In genomic region chr10:119203006-119203405, GRCh38 we compare ENCODE assay signal across 14 cellular contexts. TPM values are rescaled to one million over a fixed set of nuclear protein-coding genes. Genes with fewer than 3 reads are reported as not detected.
A peak's percentile ranks its signal among the peaks of the same experiment; 100 is the strongest.
DNase-seq lines count a peak whose midpoint lies in the region; ATAC-seq, FAIRE-seq and TF ChIP-seq lines count a peak whose summit lies in the region.
"Had no signal": no experiment of that assay in that cellular context is flagged by ENCODE, and none has a peak within 500 bp of the region (broad histone marks: within the 10 kb centered on the region; RNA-seq: fewer than 3 reads in every experiment).

No MANE protein-coding gene starts in this region.

- peaks cover 0 to 17% (median 12%) of the 10 kb centered on the region in 12 donors for H3K4me1 ChIP-seq in heart left ventricle
- H3K4me1 ChIP-seq in RWPE2 (ENCODE audit: insufficient read depth, poor library complexity, severe bottlenecking), result peaks cover 9% of the 10 kb centered on the region
- peaks cover 0 to 13% (median 8%) of the 10 kb centered on the region in 4 donors for H3K4me1 ChIP-seq in sigmoid colon
- H3K4me1 ChIP-seq in small intestine (ENCODE audit: control insufficient read depth in 2 of 2, insufficient read depth in 1 of 2, low read depth in 1 of 2, low read length in 1 of 2), result peaks cover 0 to 2% of the 10 kb centered on the region in 2 donors

- H3K27me3 Mint-ChIP-seq in progenitor cell of endocrine pancreas, result peaks cover 11% of the 10 kb centered on the region

- H3K36me3 Mint-ChIP-seq in progenitor cell of endocrine pancreas (ENCODE audit: insufficient read depth), result no peaks in the 10 kb centered on the region
- H3K36me3 Mint-ChIP-seq: naive thymus-derived CD8-positive, alpha-beta T cell; stimulated activated memory B cell treated with anti-CD40 and anti-IgM and Interleukin-4, amounts not matched to agents 10 μg/mL and 1 μg/mL and 100 μg/mL, for 72 hours; type B pancreatic cell had no signal

- no peak for TF ChIP-seq EP300 in sigmoid colon (IDR thresholded peaks at IDR 0.05)

- H3K36me3 ChIP-seq in heart left ventricle (no peaks in the 10 kb centered on the region), RWPE2 (ENCODE audit: low read depth) (no peaks in the 10 kb centered on the region), sigmoid colon (no peaks in the 10 kb centered on the region), small intestine (ENCODE audit: control insufficient read depth in 2 of 2, insufficient read depth in 2 of 2, low read length in 2 of 2) (no peaks in the 10 kb centered on the region)

- no peak overlapping the region for H3K27ac Mint-ChIP-seq in progenitor cell of endocrine pancreas
- H3K27ac Mint-ChIP-seq: activated T-cell treated with anti-CD3 and anti-CD28 coated beads, Interleukin-2, amount 50 U/mL, for 72 hours; naive thymus-derived CD8-positive, alpha-beta T cell; stimulated activated memory B cell treated with anti-CD40 and anti-IgM and Interleukin-4, amounts not matched to agents 10 μg/mL and 1 μg/mL and 100 μg/mL, for 72 hours; type B pancreatic cell had no signal

- H3K4me3 ChIP-seq in heart left ventricle (no peak overlapping the region), RWPE2 (ENCODE audit: severe bottlenecking) (no peak overlapping the region), fibroblast of the aortic adventitia (ENCODE audit: low read depth, low read length) (no peak overlapping the region), sigmoid colon (no peak overlapping the region), small intestine (ENCODE audit: low read depth in 1 of 2, low read length in 2 of 2) (no peak overlapping the region)

- intact Hi-C loops in heart left ventricle (cut with DNase I) (loop anchor here in 3 of 10 donors (2.0 to 10.0 kb wide), 6 partner anchors 212 to 392 kb away; partner anchors contain the start of genes RGS10 (in 1 of the 3) and TIAL1 (in 1 of the 3)), left ventricle myocardium superior (cut with micrococcal nuclease) (loop anchor here (5.0 to 10.0 kb wide), 2 partner anchors 212 to 289 kb away; no protein-coding TSS in a partner anchor), sigmoid colon (cut with DNase I) (no loop called here)

- no peak for ATAC-seq in heart left ventricle
- ATAC-seq in left ventricle myocardium superior, result no peak
- ATAC-seq in RWPE2 (ENCODE audit: low read depth), result no peak
- ATAC-seq: activated T-cell treated with anti-CD3 and anti-CD28 coated beads, Interleukin-2, amount 50 U/mL, for 72 hours; naive thymus-derived CD8-positive, alpha-beta T cell; stimulated activated memory B cell treated with anti-CD40 and anti-IgM and Interleukin-4, amounts not matched to agents 10 μg/mL and 1 μg/mL and 100 μg/mL, for 72 hours had no signal

- peaks cover 17% of the 10 kb centered on the region for H3K4me1 Mint-ChIP-seq in progenitor cell of endocrine pancreas (ENCODE audit: low read depth)

- DNase-seq in heart left ventricle (no peak), left ventricle myocardium superior (no peak), RWPE2 (ENCODE audit: low spot score) (no peak), fibroblast of the aortic adventitia (ENCODE audit: low read depth) (peak; percentile 72), sigmoid colon (peak; percentile 10), progenitor cell of endocrine pancreas (ENCODE audit: low spot score, unreplicated experiment) (no peak), GOT3 (lab: John Stamatoyannopoulos, UW) (no peak), small intestine (no peak)
- DNase-seq: activated T-cell treated with anti-CD3 and anti-CD28 coated beads, Interleukin-2, amount 50 U/mL, for 72 hours; naive thymus-derived CD8-positive, alpha-beta T cell had no signal

- no peak overlapping the region for H3K4me3 Mint-ChIP-seq in progenitor cell of endocrine pancreas (ENCODE audit: low read depth)
- H3K4me3 Mint-ChIP-seq: activated T-cell treated with anti-CD3 and anti-CD28 coated beads, Interleukin-2, amount 50 U/mL, for 72 hours; naive thymus-derived CD8-positive, alpha-beta T cell; stimulated activated memory B cell treated with anti-CD40 and anti-IgM and Interleukin-4, amounts not matched to agents 10 μg/mL and 1 μg/mL and 100 μg/mL, for 72 hours; type B pancreatic cell had no signal

- no peak for FAIRE-seq in small intestine (lab: Jason Lieb, UNC)
- FAIRE-seq: colon, HTR-8/SVneo had no signal

- H3K27me3 ChIP-seq in heart left ventricle (no peaks in the 10 kb centered on the region), RWPE2 (ENCODE audit: insufficient read depth, poor library complexity, severe bottlenecking) (no peaks in the 10 kb centered on the region), sigmoid colon (no peaks in the 10 kb centered on the region), small intestine (ENCODE audit: control insufficient read depth in 2 of 2, insufficient read depth in 2 of 2, low read length in 2 of 2) (no peaks in the 10 kb centered on the region)

- TF ChIP-seq POLR2A in heart left ventricle (IDR thresholded peaks at IDR 0.05) (no peak), sigmoid colon (IDR thresholded peaks at IDR 0.05) (no peak)

- WGBS in heart left ventricle, 4 donors, result 58 to 72% (median 65%) methylated on average over 4 of the region's 4 CpGs
- 77 to 81% methylated on average over 4 of the region's 4 CpGs for WGBS in sigmoid colon, 2 donors
- 69 to 78% (median 75%) methylated on average over 4 of the region's 4 CpGs for WGBS in small intestine, 3 donors

- H3K27ac ChIP-seq in heart left ventricle (peak overlapping the region in 8 of 12 donors; percentile 8 to 53 (median 26)), RWPE2 (ENCODE audit: poor library complexity, severe bottlenecking) (peak overlapping the region; percentile 26), sigmoid colon (no peak overlapping the region), small intestine (ENCODE audit: low read depth in 1 of 2, low read length in 1 of 2) (no peak overlapping the region)

- TF ChIP-seq CTCF in heart left ventricle (IDR thresholded peaks at IDR 0.05) (no peak), RWPE2 (IDR thresholded peaks at IDR 0.05; ENCODE audit: poor library complexity, severe bottlenecking) (no peak), fibroblast of the aortic adventitia (IDR thresholded peaks at IDR 0.05; ENCODE audit: insufficient read depth, low read length) (no peak), sigmoid colon (IDR thresholded peaks at IDR 0.05) (no peak), progenitor cell of endocrine pancreas (IDR thresholded peaks at IDR 0.05; ENCODE audit: unreplicated experiment) (no peak)

- no peaks in the 10 kb centered on the region for H3K9me3 ChIP-seq in heart left ventricle
- H3K9me3 ChIP-seq in RWPE2 (ENCODE audit: severe bottlenecking), result no peaks in the 10 kb centered on the region
- H3K9me3 ChIP-seq in sigmoid colon, result no peaks in the 10 kb centered on the region
- H3K9me3 ChIP-seq in small intestine (ENCODE audit: control insufficient read depth, low read depth), result no peaks in the 10 kb centered on the region

- no peaks in the 10 kb centered on the region for H3K9me3 Mint-ChIP-seq in progenitor cell of endocrine pancreas (ENCODE audit: low read depth)
- H3K9me3 Mint-ChIP-seq: activated T-cell treated with anti-CD3 and anti-CD28 coated beads, Interleukin-2, amount 50 U/mL, for 72 hours; naive thymus-derived CD8-positive, alpha-beta T cell; stimulated activated memory B cell treated with anti-CD40 and anti-IgM and Interleukin-4, amounts not matched to agents 10 μg/mL and 1 μg/mL and 100 μg/mL, for 72 hours; type B pancreatic cell had no signal

RNA-seq across cellular contexts. Expression of gene GRK5, which starts 4.4 kb away (rescaled TPM):
- 10 to 100 TPM; 17.0 to 58.0 (median 32.2) TPM for total RNA-seq in heart left ventricle
- polyA plus RNA-seq in heart left ventricle, result 10 to 100 TPM; 13.1 to 27.6 TPM
- 43.4 TPM for total RNA-seq in left ventricle myocardium superior
- 7.0 and 20.5 TPM in 2 replicates for total RNA-seq in fibroblast of the aortic adventitia (ENCODE audit: low replicate concordance)
- total RNA-seq in sigmoid colon, result 10 to 100 TPM; 19.8 to 32.4 (median 22.2) TPM
- 10 to 100 TPM in 2 of 3 donors, 1 to 10 TPM in 1; 7.9 to 19.2 (median 15.5) TPM for polyA plus RNA-seq in sigmoid colon
- total RNA-seq in progenitor cell of endocrine pancreas, result 21.6 and 23.0 TPM in 2 replicates
- polyA plus RNA-seq in small intestine, result 10 to 100 TPM; 24.4 to 50.5 (median 27.7) TPM

RNA-seq across cellular contexts. Expression of gene PRDX3, which starts 24.4 kb away (rescaled TPM):
- total RNA-seq in heart left ventricle (100 to 1,000 TPM; 199 to 385 (median 267) TPM), left ventricle myocardium superior (288 TPM), fibroblast of the aortic adventitia (ENCODE audit: low replicate concordance) (67.0 and 189 TPM in 2 replicates), sigmoid colon (100 to 1,000 TPM; 155 to 247 (median 169) TPM), progenitor cell of endocrine pancreas (116 and 117 TPM in 2 replicates)
- polyA plus RNA-seq in heart left ventricle (100 to 1,000 TPM; 130 to 257 TPM), sigmoid colon (100 to 1,000 TPM; 133 to 267 (median 172) TPM), small intestine (100 to 1,000 TPM; 134 to 222 (median 201) TPM)

RNA-seq across cellular contexts. Expression of gene SFXN4, which starts 37.5 kb away (rescaled TPM):
- total RNA-seq in heart left ventricle (10 to 100 TPM; 33.2 to 48.9 (median 39.6) TPM), left ventricle myocardium superior (43.0 TPM), fibroblast of the aortic adventitia (ENCODE audit: low replicate concordance) (4.7 and 25.6 TPM in 2 replicates), sigmoid colon (10 to 100 TPM; 16.8 to 26.5 (median 19.6) TPM), progenitor cell of endocrine pancreas (25.7 and 27.2 TPM in 2 replicates)
- polyA plus RNA-seq in heart left ventricle (10 to 100 TPM; 60.6 to 68.5 TPM), sigmoid colon (10 to 100 TPM; 14.8 to 48.3 (median 22.2) TPM), small intestine (10 to 100 TPM; 54.3 to 63.7 (median 54.6) TPM)

Comparison
In these comparisons a context has a peak if more than half of its experiments do, and no peak if none do; other contexts are left out.
1. DNase-seq: peak in fibroblast of the aortic adventitia (single experiment) and sigmoid colon (single experiment); none in heart left ventricle (0 of 5), left ventricle myocardium superior (single experiment), RWPE2 (single experiment), progenitor cell of endocrine pancreas (single experiment), GOT3 (single experiment) and small intestine (single experiment).
2. H3K27ac ChIP-seq: peak in heart left ventricle (8 of 12) and RWPE2 (single experiment); none in sigmoid colon (0 of 4) and small intestine (0 of 2).